ENCODE assay signal across 8 cellular contexts in the genomic region with DNA sequence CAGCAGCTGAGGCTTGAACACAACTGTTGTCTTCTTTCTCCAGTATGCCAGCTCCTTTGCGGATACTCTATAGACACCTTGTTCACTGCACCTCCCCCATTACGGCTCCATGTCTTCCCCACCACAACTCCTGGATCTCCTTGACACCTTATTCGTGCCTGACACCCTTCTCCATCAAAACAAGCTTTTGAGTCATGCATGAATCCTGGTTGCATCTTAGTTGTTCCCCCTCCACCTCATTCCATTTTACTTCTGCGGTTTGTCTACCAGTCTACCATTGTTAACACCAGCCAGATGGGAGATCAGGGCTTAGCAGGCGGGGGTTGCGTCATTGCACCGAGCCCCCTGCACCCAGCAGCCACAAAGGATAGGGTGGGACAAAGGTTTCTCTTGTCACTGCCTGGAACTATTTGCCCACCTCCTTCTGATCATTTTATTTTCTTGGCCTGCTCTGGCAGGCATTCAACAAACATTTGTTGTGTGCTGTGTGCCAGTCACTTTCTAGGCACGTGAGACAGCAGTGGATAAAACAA. TPM values are rescaled to one million over a fixed set of nuclear protein-coding genes. Genes with fewer than 3 reads are reported as not detected.
A peak's percentile ranks its signal among the peaks of the same experiment; 100 is the strongest.
DNase-seq lines count a peak whose midpoint lies in the region; ATAC-seq and TF ChIP-seq lines count a peak whose summit lies in the region.

No MANE protein-coding gene starts in this region.

- ATAC-seq in HG02623 (IDR thresholded peaks at IDR 0.05; ENCODE audit: unreplicated experiment) (no peak), HG03457 (IDR thresholded peaks at IDR 0.05; ENCODE audit: unreplicated experiment) (no peak)

- peaks cover 0 to 17% (median 0%) of the 10 kb centered on the region in 3 donors for H3K27me3 Mint-ChIP-seq in CD14-positive monocyte (ENCODE audit: low read depth in 3 of 3)
- H3K27me3 Mint-ChIP-seq in neural crest cell (ENCODE audit: low read depth) = peaks cover 9% of the 10 kb centered on the region

- no peak for DNase-seq in CD14-positive monocyte (ENCODE audit: low spot score)
- peak; percentile 80 for DNase-seq in NCI-H82 (lab: John Stamatoyannopoulos, UW)
- DNase-seq in coronary artery (ENCODE audit: low spot score) = no peak
- DNase-seq in neural crest cell (ENCODE audit: low read depth, low spot score) = no peak
- DNase-seq in stimulated activated CD4-positive, alpha-beta T cell treated with anti-CD3 and anti-CD28 coated beads, Interleukin-4, amount 100 ng/mL, for 1 hour = no peak
- DNase-seq in NCI-H2171 treated with DMSO at 0.1 percent for 48 hours (lab: John Stamatoyannopoulos, UW) = no peak

- H3K36me3 Mint-ChIP-seq in CD14-positive monocyte (peaks cover 53 to 56% of the 10 kb centered on the region in 2 donors), neural crest cell (ENCODE audit: low read depth) (peaks cover 34% of the 10 kb centered on the region)

- intact Hi-C loops in CD14-positive monocyte (cut with micrococcal nuclease) = no loop called here

- H3K27ac ChIP-seq in coronary artery = peak overlapping the region; percentile 76 to 81

- peak overlapping the region; percentile 77 to 99 (median 98) for H3K27ac Mint-ChIP-seq in CD14-positive monocyte
- H3K27ac Mint-ChIP-seq in neural crest cell (ENCODE audit: unreplicated experiment) = no peak overlapping the region

- no peak overlapping the region for H3K4me3 ChIP-seq in coronary artery

- TF ChIP-seq CTCF in CD14-positive monocyte (IDR thresholded peaks at IDR 0.05) (no peak), coronary artery (IDR thresholded peaks at IDR 0.05) (no peak), neural crest cell (conservative IDR thresholded peaks at IDR 0.05) (no peak)

- no peak overlapping the region for H3K4me3 Mint-ChIP-seq in CD14-positive monocyte
- peak overlapping the region; percentile 9 for H3K4me3 Mint-ChIP-seq in neural crest cell

- H3K4me1 Mint-ChIP-seq in CD14-positive monocyte = peaks cover 38% of the 10 kb centered on the region
- H3K4me1 Mint-ChIP-seq in neural crest cell = peaks cover 47% of the 10 kb centered on the region

- H3K9me3 Mint-ChIP-seq in CD14-positive monocyte (peaks cover 0 to 13% (median 0%) of the 10 kb centered on the region in 7 donors), neural crest cell (no peaks in the 10 kb centered on the region)

RNA-seq across cellular contexts. Expression of a gene that starts 2.0 kb away (rescaled TPM):
- 10 to 100 TPM in 1 of 2 donors, 1 to 10 TPM in 1; 7.3 to 14.1 TPM for polyA plus RNA-seq in CD14-positive monocyte
- 281 and 289 TPM in 2 replicates for total RNA-seq in neural crest cell

RNA-seq across cellular contexts. Expression of a gene that starts 16.4 kb away (rescaled TPM):
- polyA plus RNA-seq in CD14-positive monocyte = 1 to 10 TPM; 6.7 to 8.8 TPM
- 232 and 245 TPM in 2 replicates for total RNA-seq in neural crest cell

RNA-seq across cellular contexts. Expression of a gene that starts 22.8 kb away (rescaled TPM):
- polyA plus RNA-seq in CD14-positive monocyte = 100 to 1,000 TPM; 125 to 150 TPM
- 484 and 498 TPM in 2 replicates for total RNA-seq in neural crest cell
